In the genomic region with DNA sequence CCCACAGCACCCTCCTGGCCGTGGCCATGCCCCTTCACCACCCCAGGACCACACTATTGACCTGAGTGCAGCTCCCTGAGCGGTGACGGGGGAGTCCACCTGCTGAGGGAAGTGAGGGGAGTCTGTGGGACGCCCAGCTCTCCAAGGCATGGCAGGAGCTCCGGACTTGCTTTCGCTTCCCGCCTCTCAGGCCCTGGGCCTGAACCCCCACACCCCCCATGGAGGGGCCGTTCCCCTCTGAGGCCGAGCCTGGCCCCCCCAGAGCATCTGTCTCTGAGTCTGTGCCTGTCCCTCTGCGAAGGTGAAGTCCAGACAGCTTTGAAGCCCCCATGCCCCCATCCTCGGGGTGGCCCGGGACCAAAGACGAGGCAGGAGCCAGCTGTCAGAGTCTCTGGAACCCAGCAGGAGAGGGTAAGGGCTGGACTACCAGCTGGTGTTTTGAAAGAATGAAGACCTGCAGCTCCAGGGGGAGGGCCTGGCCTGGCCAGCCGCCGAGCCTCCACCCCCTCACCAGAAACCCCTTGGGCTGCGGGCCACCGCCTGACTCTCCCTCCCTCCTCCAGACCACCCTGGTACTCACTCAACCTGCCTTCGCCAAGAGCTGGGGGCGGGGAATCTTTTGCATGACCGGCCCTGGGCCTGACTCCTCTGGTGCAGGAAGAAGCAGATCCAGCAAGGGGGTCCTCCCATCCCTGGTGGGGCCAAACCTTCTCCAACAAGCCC, we compare ENCODE assay signal across 20 cellular contexts.
DNase-seq lines count a peak whose midpoint lies in the region; ATAC-seq and TF ChIP-seq lines count a peak whose summit lies in the region.
"Had no signal": no experiment of that assay in that cellular context is flagged by ENCODE, and none has a peak within 500 bp of the region (broad histone marks: within the 10 kb centered on the region; RNA-seq: fewer than 3 reads in every experiment).

No MANE protein-coding gene starts in this region.

- H4K8ac ChIP-seq in mesenchymal stem cell (ENCODE audit: low read length): no peak overlapping the region

- intact Hi-C loops in tibial artery (cut with DNase I; ENCODE audit: low total_unique reads): no loop called here

- TF ChIP-seq CTCF in coronary artery (IDR thresholded peaks at IDR 0.05) (no peak), tibial artery (IDR thresholded peaks at IDR 0.05) (no peak)

- no peak overlapping the region for H3K14ac ChIP-seq in mesenchymal stem cell (ENCODE audit: low read length in 2 of 2)

- no peak overlapping the region for H3K4me2 ChIP-seq in mesenchymal stem cell (ENCODE audit: low read length, poor library complexity, severe bottlenecking)

- no peak overlapping the region for H2BK120ac ChIP-seq in mesenchymal stem cell (ENCODE audit: low read depth, low read length)

- no peak overlapping the region for H2AFZ ChIP-seq in mesenchymal stem cell (ENCODE audit: low read depth, low read length)

- peak; percentile 14 for DNase-seq in activated T-cell treated with anti-CD3 and anti-CD28 coated beads, Interleukin-2, amount 50 U/mL, for 1 hour
- DNase-seq in activated T-cell treated with anti-CD3 and anti-CD28 coated beads, Interleukin-2, amount 50 U/mL, for 48 hours: no peak
- DNase-seq in coronary artery (ENCODE audit: low spot score): peak; percentile 62
- DNase-seq in mesenchymal stem cell: no peak
- DNase-seq in tibial artery: peak; percentile 8 to 54
- no peak for DNase-seq in SW 1271 (lab: John Stamatoyannopoulos, UW)
- DNase-seq in NK-92 (lab: John Stamatoyannopoulos, UW; ENCODE audit: unreplicated experiment): no peak
- DNase-seq: activated gamma-delta T cell treated with Interleukin-2 at 50 U/mL for 16 hours; CD4-positive, alpha-beta memory T cell; central memory CD4-positive, alpha-beta T cell; DMS79; esophagus squamous epithelium; IMR-90; NCI-H187; SHP77; stimulated activated naive CD4-positive, alpha-beta T cell; WERI-Rb-1 had no signal

- H3K27ac ChIP-seq in coronary artery: no peak overlapping the region
- H3K27ac ChIP-seq in mesenchymal stem cell (ENCODE audit: low read length, poor library complexity, severe bottlenecking): no peak overlapping the region
- no peak overlapping the region for H3K27ac ChIP-seq in tibial artery
- H3K27ac ChIP-seq: esophagus squamous epithelium, WERI-Rb-1 had no signal

- no peak overlapping the region for H4K91ac ChIP-seq in mesenchymal stem cell (ENCODE audit: low read length)

- H2BK5ac ChIP-seq in mesenchymal stem cell (ENCODE audit: low read depth, low read length, poor library complexity, severe bottlenecking): no peak overlapping the region

- peaks cover 10% of the 10 kb centered on the region for H3K4me1 ChIP-seq in mesenchymal stem cell (ENCODE audit: control insufficient read depth, insufficient read depth, low read depth, low read length)
- H3K4me1 ChIP-seq in tibial artery: no peaks in the 10 kb centered on the region
- H3K4me1 ChIP-seq: esophagus squamous epithelium had no signal

- no peak overlapping the region for H3K4me3 ChIP-seq in coronary artery
- H3K4me3 ChIP-seq in mesenchymal stem cell (ENCODE audit: insufficient read depth in 1 of 2, low read depth in 1 of 2, low read length in 2 of 2): peak overlapping the region in 1 of 2 experiments; percentile 5
- H3K4me3 ChIP-seq in tibial artery: no peak overlapping the region
- H3K4me3 ChIP-seq: esophagus squamous epithelium had no signal

- H3K27me3 ChIP-seq in mesenchymal stem cell (ENCODE audit: control insufficient read depth in 1 of 2, insufficient read depth in 1 of 2, low read length in 2 of 2) (peaks cover 24 to 61% of the 10 kb centered on the region in 2 experiments), tibial artery (peaks cover 0 to 43% of the 10 kb centered on the region in 2 donors)

- ATAC-seq in HG02798 (IDR thresholded peaks at IDR 0.05; ENCODE audit: poor library complexity, unreplicated experiment): no peak
- ATAC-seq: naive thymus-derived CD8-positive, alpha-beta T cell; T-helper 17 cell had no signal

- H3K36me3 ChIP-seq in mesenchymal stem cell (ENCODE audit: control insufficient read depth in 1 of 2, insufficient read depth in 2 of 2, low read depth in 1 of 2, low read length in 2 of 2) (no peaks in the 10 kb centered on the region), tibial artery (no peaks in the 10 kb centered on the region)
- H3K36me3 ChIP-seq: esophagus squamous epithelium, WERI-Rb-1 had no signal

- no peak overlapping the region for H3K4ac ChIP-seq in mesenchymal stem cell (ENCODE audit: low read depth in 1 of 2, low read length in 2 of 2)

- H3K79me1 ChIP-seq in mesenchymal stem cell (replicated peaks; ENCODE audit: low read length, poor library complexity, severe bottlenecking): no peaks in the 10 kb centered on the region

- H3K9me3 ChIP-seq in mesenchymal stem cell (ENCODE audit: control insufficient read depth, low read length) (peaks cover under 1% of the 10 kb centered on the region), tibial artery (no peaks in the 10 kb centered on the region)
- H3K9me3 ChIP-seq: esophagus squamous epithelium had no signal

- no peak overlapping the region for H2BK12ac ChIP-seq in mesenchymal stem cell (ENCODE audit: low read length in 2 of 2)

- no peak overlapping the region for H3K9ac ChIP-seq in mesenchymal stem cell (ENCODE audit: low read length)

- H3K23ac ChIP-seq in mesenchymal stem cell (ENCODE audit: low read length in 2 of 2): no peak overlapping the region

- H2BK15ac ChIP-seq in mesenchymal stem cell (ENCODE audit: low read depth, poor library complexity, severe bottlenecking): peak overlapping the region; percentile 30

- WGBS in mesenchymal stem cell: 62% methylated on average over 19 of the region's 20 CpGs

- no peak overlapping the region for H3K18ac ChIP-seq in mesenchymal stem cell (ENCODE audit: low read depth in 1 of 2, low read length in 2 of 2)

- no peak overlapping the region for H2AK5ac ChIP-seq in mesenchymal stem cell (ENCODE audit: low read length, severe bottlenecking)

Comparison
In these comparisons a context has a peak if more than half of its experiments do, and no peak if none do; other contexts are left out.
1. DNase-seq: peak in activated T-cell treated with anti-CD3 and anti-CD28 coated beads, Interleukin-2, amount 50 U/mL, for 1 hour (single experiment), coronary artery (single experiment) and tibial artery (2 of 2); none in activated T-cell treated with anti-CD3 and anti-CD28 coated beads, Interleukin-2, amount 50 U/mL, for 48 hours (0 of 2), mesenchymal stem cell (single experiment), SW 1271 (0 of 2) and NK-92 (single experiment).